Comparison of ENCODE assay signal across 8 cellular contexts in genomic region chr16:86519649-86520316, GRCh38. TPM values are rescaled to one million over a fixed set of nuclear protein-coding genes. Genes with fewer than 3 reads are reported as not detected.
DNase-seq lines count a peak whose midpoint lies in the region; ATAC-seq and TF ChIP-seq lines count a peak whose summit lies in the region.

No MANE protein-coding gene starts in this region.

- ATAC-seq in activated CD4-positive, alpha-beta T cell treated with anti-CD3 and anti-CD28 coated beads for 36 hours, result peak; percentile 39
- ATAC-seq in HG02973 (IDR thresholded peaks at IDR 0.05; ENCODE audit: unreplicated experiment) (no peak), HG02938 (IDR thresholded peaks at IDR 0.05; ENCODE audit: unreplicated experiment) (no peak)

- no peak overlapping the region for H3K4me3 Mint-ChIP-seq in activated CD4-positive, alpha-beta T cell treated with anti-CD3 and anti-CD28 coated beads for 36 hours

- H3K4me3 ChIP-seq in GM06990 (replicated peaks; ENCODE audit: low read depth, low read length) (no peak overlapping the region), MG63 (peak overlapping the region; percentile 32), colonic mucosa (no peak overlapping the region)

- CTCF ChIA-PET in activated CD4-positive, alpha-beta T cell treated with anti-CD3 and anti-CD28 coated beads for 36 hours (lab: Charles Lee), result interaction anchor here (1.0 to 1.3 kb wide), 2 partner anchors 18 to 476 kb away, joined by 3 read pairs; no protein-coding TSS in a partner anchor

- no peaks in the 10 kb centered on the region for H3K36me3 ChIP-seq in GM06990 (ENCODE audit: control insufficient read depth, insufficient read depth, low read length)
- H3K36me3 ChIP-seq in MG63, result peaks cover 28% of the 10 kb centered on the region
- H3K36me3 ChIP-seq in colonic mucosa, result no peaks in the 10 kb centered on the region

- H3K27me3 Mint-ChIP-seq in activated CD4-positive, alpha-beta T cell treated with anti-CD3 and anti-CD28 coated beads for 36 hours, result peaks cover 35% of the 10 kb centered on the region

- H3K36me3 Mint-ChIP-seq in activated CD4-positive, alpha-beta T cell treated with anti-CD3 and anti-CD28 coated beads for 36 hours (ENCODE audit: low read depth), result no peaks in the 10 kb centered on the region

- TF ChIP-seq CTCF in GM06990 (IDR thresholded peaks at IDR 0.05; ENCODE audit: insufficient read depth, low read length, poor library complexity, severe bottlenecking) (peak; percentile 87), colonic mucosa (IDR thresholded peaks at IDR 0.05) (peak; percentile 90)

- no peak overlapping the region for H3K27ac Mint-ChIP-seq in activated CD4-positive, alpha-beta T cell treated with anti-CD3 and anti-CD28 coated beads for 36 hours

- H3K4me1 ChIP-seq in colonic mucosa, result no peaks in the 10 kb centered on the region

- DNase-seq in GM06990 (ENCODE audit: extremely low read depth, insufficient read length), result no peak
- peak; percentile 86 for DNase-seq in MG63
- DNase-seq in activated CD4-positive, alpha-beta T cell treated with anti-CD3 and anti-CD28 coated beads for 36 hours, result peak; percentile 74
- peak; percentile 57 for DNase-seq in colonic mucosa
- DNase-seq in lung microvascular endothelial cell (ENCODE audit: low read depth in 2 of 2), result peak; percentile 68 to 76
- peak; percentile 21 for DNase-seq in stimulated activated CD8-positive, alpha-beta memory T cell treated with anti-CD3 and anti-CD28 coated beads, Interleukin-15, amount 100 ng/mL, for 1 hour (ENCODE audit: low read depth)

- intact Hi-C loops in activated CD4-positive, alpha-beta T cell treated with anti-CD3 and anti-CD28 coated beads for 36 hours (cut with DNase I, micrococcal nuclease), result loop anchor here (1.0 to 2.0 kb wide), 5 partner anchors 179 to 699 kb away; no protein-coding TSS in a partner anchor
- intact Hi-C loops in colonic mucosa (cut with DNase I), result loop anchor here (2.0 to 10.0 kb wide), 3 partner anchors 325 to 695 kb away; no protein-coding TSS in a partner anchor

- H3K9ac ChIP-seq in colonic mucosa (ENCODE audit: low read depth in 2 of 2, low read length in 2 of 2), result peak overlapping the region; percentile 12 to 34

- peaks cover 3% of the 10 kb centered on the region for H3K4me1 Mint-ChIP-seq in activated CD4-positive, alpha-beta T cell treated with anti-CD3 and anti-CD28 coated beads for 36 hours

- no peaks in the 10 kb centered on the region for H3K9me3 Mint-ChIP-seq in activated CD4-positive, alpha-beta T cell treated with anti-CD3 and anti-CD28 coated beads for 36 hours (ENCODE audit: low read depth)

- H3K27me3 ChIP-seq in GM06990 (replicated peaks; ENCODE audit: control insufficient read depth, insufficient read depth, low read length), result no peaks in the 10 kb centered on the region; the same call in 1 of the 2 replicates
- H3K27me3 ChIP-seq in MG63, result no peaks in the 10 kb centered on the region
- H3K27me3 ChIP-seq in colonic mucosa, result peaks cover 30% of the 10 kb centered on the region

- H3K27ac ChIP-seq in colonic mucosa, result peak overlapping the region; percentile 18

- H3K9me3 ChIP-seq in MG63 (no peaks in the 10 kb centered on the region), colonic mucosa (no peaks in the 10 kb centered on the region)

- POLR2A ChIA-PET in activated CD4-positive, alpha-beta T cell treated with anti-CD3 and anti-CD28 coated beads for 36 hours (lab: Charles Lee), result no interaction called here

RNA-seq across cellular contexts. Expression of gene FOXF1, which starts 9.5 kb away (rescaled TPM):
- total RNA-seq in MG63 (2014; rRNA removed; shearing (Covaris generic); ENCODE audit: low replicate concordance), result 8.9 and 13.0 TPM in 2 replicates
- not detected for total RNA-seq in activated CD4-positive, alpha-beta T cell treated with anti-CD3 and anti-CD28 coated beads for 36 hours
- total RNA-seq in colonic mucosa (10 to 100 TPM in 1 of 2 donors, 1 to 10 TPM in 1; 6.3 to 12.1 TPM), lung microvascular endothelial cell (0.40 and 1.3 TPM in 2 replicates)

RNA-seq across cellular contexts. Expression of gene MTHFSD, which starts 35.3 kb away (rescaled TPM):
- 40.8 and 43.8 TPM in 2 replicates for total RNA-seq in MG63 (2014; rRNA removed; shearing (Covaris generic); ENCODE audit: low replicate concordance)
- 10 to 100 TPM; 21.2 to 22.1 TPM for total RNA-seq in activated CD4-positive, alpha-beta T cell treated with anti-CD3 and anti-CD28 coated beads for 36 hours
- total RNA-seq in colonic mucosa (10 to 100 TPM; 15.4 to 23.7 TPM), lung microvascular endothelial cell (7.1 and 7.2 TPM in 2 replicates)

RNA-seq across cellular contexts. Expression of gene FOXC2, which starts 46.8 kb away (rescaled TPM):
- total RNA-seq in MG63 (2014; rRNA removed; shearing (Covaris generic); ENCODE audit: low replicate concordance), result 4.6 and 7.1 TPM in 2 replicates
- total RNA-seq in activated CD4-positive, alpha-beta T cell treated with anti-CD3 and anti-CD28 coated beads for 36 hours, result not detected
- under 1 TPM; 0.11 to 0.22 TPM for total RNA-seq in colonic mucosa
- 1.5 and 1.8 TPM in 2 replicates for total RNA-seq in lung microvascular endothelial cell

RNA-seq across cellular contexts. Expression of gene FOXL1, which starts 58.6 kb away (rescaled TPM):
- total RNA-seq in MG63 (2014; rRNA removed; shearing (Covaris generic); ENCODE audit: low replicate concordance), result not detected in 2 replicates
- not detected for total RNA-seq in activated CD4-positive, alpha-beta T cell treated with anti-CD3 and anti-CD28 coated beads for 36 hours
- 1 to 10 TPM; 2.5 to 3.2 TPM for total RNA-seq in colonic mucosa
- total RNA-seq in lung microvascular endothelial cell, result 0.60 and 1.1 TPM in 2 replicates
